In the genomic region with DNA sequence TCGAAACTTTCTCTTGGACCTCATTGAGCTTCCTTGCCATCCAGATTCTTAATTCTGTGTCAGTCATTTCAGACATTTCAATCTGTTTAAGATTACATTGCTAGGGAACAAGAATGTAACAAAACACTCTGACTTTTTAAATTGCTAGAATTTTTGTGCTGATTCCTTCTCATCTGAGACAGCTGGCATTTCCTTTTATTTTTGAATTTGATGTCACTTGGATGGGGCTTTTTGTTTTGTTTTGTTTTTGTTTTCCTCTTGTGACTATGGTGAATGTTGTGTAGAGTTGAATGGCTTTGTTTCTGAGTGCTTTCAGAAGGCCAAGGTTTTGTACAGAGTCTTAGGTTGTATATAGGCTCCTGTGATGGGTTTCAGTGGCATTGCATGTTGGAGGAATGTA, we compare ENCODE assay signal across 20 cellular contexts.
"Had no signal": no experiment of that assay in that cellular context is flagged by ENCODE, and none has a peak within 500 bp of the region (broad histone marks: within the 10 kb centered on the region; RNA-seq: fewer than 3 reads in every experiment).

No MANE protein-coding gene starts in this region.

- H3K4me1 Mint-ChIP-seq: activated naive CD8-positive, alpha-beta T cell treated with anti-CD3 and anti-CD28 coated beads, Interleukin-2, amount 10 ng/mL, durations not matched to agents 7 days and 5 days; brain; central memory CD8-positive, alpha-beta T cell had no signal

- H3K27ac Mint-ChIP-seq: activated CD8-positive, alpha-beta T cell treated with anti-CD3 and anti-CD28 coated beads for 36 hours; activated naive CD8-positive, alpha-beta T cell treated with anti-CD3 and anti-CD28 coated beads, Interleukin-2, amount 10 ng/mL, durations not matched to agents 7 days and 5 days; brain had no signal

- ATAC-seq: activated CD4-positive, CD25-positive, alpha-beta regulatory T cell treated with anti-CD3 and anti-CD28 coated beads, Interleukin-2, amount 50 U/mL, for 24 hours; activated CD8-positive, alpha-beta T cell treated with anti-CD3 and anti-CD28 coated beads for 36 hours; SK-N-SH treated with all-trans-retinoic acid at 6 μM for 48 hours had no signal

- H3K36me3 Mint-ChIP-seq: activated naive CD8-positive, alpha-beta T cell treated with anti-CD3 and anti-CD28 coated beads, Interleukin-2, amount 10 ng/mL, durations not matched to agents 7 days and 5 days had no signal

- H3K4me3 Mint-ChIP-seq: activated CD8-positive, alpha-beta T cell treated with anti-CD3 and anti-CD28 coated beads for 36 hours; activated naive CD8-positive, alpha-beta T cell treated with anti-CD3 and anti-CD28 coated beads, Interleukin-2, amount 10 ng/mL, durations not matched to agents 7 days and 5 days; brain; central memory CD8-positive, alpha-beta T cell had no signal

- H3K27me3 Mint-ChIP-seq: activated CD8-positive, alpha-beta T cell treated with anti-CD3 and anti-CD28 coated beads for 36 hours; activated naive CD8-positive, alpha-beta T cell treated with anti-CD3 and anti-CD28 coated beads, Interleukin-2, amount 10 ng/mL, durations not matched to agents 7 days and 5 days; brain; central memory CD8-positive, alpha-beta T cell had no signal

- H3K9me3 ChIP-seq: Peyer's patch, SJSA1 had no signal

- DNase-seq: activated CD4-positive, alpha-beta T cell treated with anti-CD3 and anti-CD28 coated beads for 4 hours; activated CD8-positive, alpha-beta memory T cell treated with anti-CD3 and anti-CD28 coated beads, Interleukin-2, amount 50 U/mL, for 48 hours; activated CD8-positive, alpha-beta T cell treated with anti-CD3 and anti-CD28 coated beads for 36 hours; activated naive CD4-positive, alpha-beta T cell treated with anti-CD3 and anti-CD28 coated beads, Interleukin-2, amount 50 U/mL, for 16 hours; activated naive CD8-positive, alpha-beta T cell treated with anti-CD3 and anti-CD28 coated beads, Interleukin-2, amount 10 ng/mL, durations not matched to agents 7 days and 5 days; activated T-cell treated with anti-CD3 and anti-CD28 coated beads, Interleukin-2, amount 50 U/mL, for 1 hour; aorta; MV-4-11; NCI-H1092 treated with DMSO at 0.1 percent for 48 hours; NCI-H1417 treated with DMSO at 0.1 percent for 48 hours; NCI-H1694; NCI-H345; NCI-H526 treated with DMSO at 0.1 percent for 48 hours; Peyer's patch; SW 1271 had no signal
